ENCODE assay signal across 8 cellular contexts in the genomic region with DNA sequence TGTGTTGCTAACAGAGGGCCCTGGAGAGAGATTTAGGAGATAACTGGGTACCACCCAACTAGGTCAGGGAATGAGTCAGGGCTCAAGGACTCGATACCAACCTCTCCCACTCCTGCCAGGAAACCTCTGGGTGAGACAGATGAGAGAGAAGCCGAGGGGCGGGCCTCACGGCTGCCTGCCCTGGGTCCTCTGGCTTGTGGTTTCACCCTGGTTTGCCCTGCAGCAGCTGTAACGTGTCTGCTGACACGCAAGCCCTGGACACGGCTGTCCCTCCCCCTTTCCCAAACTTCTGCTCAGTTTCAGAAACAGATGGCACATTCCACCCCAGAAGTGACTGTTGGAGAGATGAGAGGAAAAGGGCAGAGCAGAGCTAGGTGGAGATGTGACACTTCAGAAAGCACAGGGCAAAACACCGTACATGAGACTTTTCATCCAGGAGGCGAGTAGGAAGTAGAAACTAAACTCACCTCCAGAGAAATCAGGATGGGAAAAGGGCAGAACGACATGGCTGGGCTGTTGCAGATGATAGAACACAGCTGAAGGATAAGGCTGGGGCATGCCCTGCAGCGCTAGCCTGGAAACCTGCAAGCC. TPM values are rescaled to one million over a fixed set of nuclear protein-coding genes. Genes with fewer than 3 reads are reported as not detected.
A peak's percentile ranks its signal among the peaks of the same experiment; 100 is the strongest.
DNase-seq lines count a peak whose midpoint lies in the region; ATAC-seq and TF ChIP-seq lines count a peak whose summit lies in the region.
"Not testable (repeated sequence)": the region's sequence is repeated elsewhere in the genome, so short reads cannot be mapped to it uniquely, and the experiment has no call there.

No MANE protein-coding gene starts in this region.

- not testable (repeated sequence) for H2BK12ac ChIP-seq in neuronal stem cell (ENCODE audit: low read length)

- H3K4me2 ChIP-seq in neuronal stem cell (ENCODE audit: insufficient read depth, low read length, poor library complexity, severe bottlenecking) = not testable (repeated sequence)

- peaks cover 13% of the 10 kb centered on the region for H3K4me1 Mint-ChIP-seq in MCF 10A (ENCODE audit: insufficient read depth, unreplicated experiment)

- not testable (repeated sequence) for H3K27me3 ChIP-seq in heart left ventricle; neuronal stem cell (ENCODE audit: control insufficient read depth in 3 of 3, insufficient read depth in 3 of 3, low read depth in 1 of 3, low read length in 3 of 3); thyroid gland

- intact Hi-C loops in MCF 10A (cut with micrococcal nuclease); heart left ventricle (cut with DNase I); thyroid gland (cut with DNase I): not testable (repeated sequence)

- peak overlapping the region; percentile 51 for H3K27ac Mint-ChIP-seq in MCF 10A (ENCODE audit: low read depth, unreplicated experiment)

- H3K4me1 ChIP-seq in heart left ventricle; neuronal stem cell (ENCODE audit: control insufficient read depth in 2 of 2, insufficient read depth in 1 of 2, low read depth in 1 of 2, low read length in 2 of 2); thyroid gland: not testable (repeated sequence)

- H3K23ac ChIP-seq in neuronal stem cell (ENCODE audit: low read depth, low read length, poor library complexity) = not testable (repeated sequence)

- not testable (repeated sequence) for H3K79me1 ChIP-seq in neuronal stem cell (ENCODE audit: low read depth, low read length)

- H2BK5ac ChIP-seq in neuronal stem cell (ENCODE audit: low read length) = not testable (repeated sequence)

- not testable (repeated sequence) for H2BK120ac ChIP-seq in neuronal stem cell (ENCODE audit: low read depth, low read length)

- H3K9me3 Mint-ChIP-seq in MCF 10A (ENCODE audit: unreplicated experiment) = not testable (repeated sequence)

- TF ChIP-seq POLR2A in heart left ventricle (IDR thresholded peaks at IDR 0.05); thyroid gland (IDR thresholded peaks at IDR 0.05): not testable (repeated sequence)

- H2AK5ac ChIP-seq in neuronal stem cell (ENCODE audit: low read depth, low read length) = not testable (repeated sequence)

- not testable (repeated sequence) for H3K14ac ChIP-seq in neuronal stem cell (ENCODE audit: low read length)

- 25 to 39% (median 26%) methylated on average over 4 to 8 of the region's 11 CpGs for WGBS in heart left ventricle, 4 donors
- no CpG with 5 or more reads among the region's 11 CpGs for WGBS in neuronal stem cell (ENCODE audit: extremely low coverage in 2 of 2, insufficient read length in 2 of 2, insufficient replicate concordance in 1 of 2), 2 donors
- WGBS in thyroid gland, 2 donors = 17 to 36% methylated on average over 5 to 9 of the region's 11 CpGs

- H3K4me3 Mint-ChIP-seq in MCF 10A (ENCODE audit: unreplicated experiment) = peak overlapping the region; percentile 14

- H3K27ac ChIP-seq in heart left ventricle = peak overlapping the region in 2 of 12 donors; percentile 29 to 35
- not testable (repeated sequence) for H3K27ac ChIP-seq in neuronal stem cell (replicated peaks; ENCODE audit: low read length); thyroid gland

- TF ChIP-seq CTCF in MCF 10A (IDR thresholded peaks at IDR 0.05; ENCODE audit: unreplicated experiment); heart left ventricle (IDR thresholded peaks at IDR 0.05); thyroid gland (IDR thresholded peaks at IDR 0.05): not testable (repeated sequence)

- not testable (repeated sequence) for H2BK15ac ChIP-seq in neuronal stem cell (ENCODE audit: low read length)

- POLR2A ChIA-PET in MCF 10A (lab: Yijun Ruan, JAX) = interaction anchor here (0.6 to 0.7 kb wide), 2 partner anchors 10 to 466 kb away, joined by 3 read pairs; partner anchors contain the start of gene MRPL45

- H3K36me3 ChIP-seq in heart left ventricle; neuronal stem cell (replicated peaks in 1 of 2; ENCODE audit: control insufficient read depth in 2 of 2, insufficient read depth in 2 of 2, low read length in 2 of 2); thyroid gland: not testable (repeated sequence)

- not testable (repeated sequence) for H4K8ac ChIP-seq in neuronal stem cell (ENCODE audit: low read depth, low read length)

- H3K4me3 ChIP-seq in heart left ventricle; neuronal stem cell (ENCODE audit: low read length in 2 of 2); thyroid gland (replicated peaks in 1 of 3): not testable (repeated sequence)

- not testable (repeated sequence) for H3K9me3 ChIP-seq in heart left ventricle; neuronal stem cell (replicated peaks in 1 of 2; ENCODE audit: control insufficient read depth in 2 of 2, insufficient read depth in 1 of 2, low read depth in 1 of 2, low read length in 2 of 2); thyroid gland

- not testable (repeated sequence) for BruUV-seq in MCF 10A (replicated peaks; lab: Mats Ljungman, UMichigan)

- H3K27me3 Mint-ChIP-seq in MCF 10A (ENCODE audit: insufficient read depth, unreplicated experiment) = not testable (repeated sequence)

- not testable (repeated sequence) for H3K9ac ChIP-seq in neuronal stem cell (ENCODE audit: low read depth, low read length, poor library complexity)

- CTCF ChIA-PET in MCF 10A (lab: Yijun Ruan, JAX) = not testable (repeated sequence)

- H4K91ac ChIP-seq in neuronal stem cell (ENCODE audit: low read depth, low read length, poor library complexity) = not testable (repeated sequence)

- H3K18ac ChIP-seq in neuronal stem cell (ENCODE audit: low read length) = not testable (repeated sequence)

- H3K4ac ChIP-seq in neuronal stem cell (ENCODE audit: low read length) = not testable (repeated sequence)

- peak overlapping the region; percentile 79 for H2AFZ ChIP-seq in neuronal stem cell (ENCODE audit: low read length)

- not testable (repeated sequence) for H3K36me3 Mint-ChIP-seq in MCF 10A (ENCODE audit: insufficient read depth, unreplicated experiment)

- DNase-seq in EL (peak; percentile 84), NCI-H82 (lab: John Stamatoyannopoulos, UW) (peak; percentile 69), MCF 10A (ENCODE audit: unreplicated experiment) (peak; percentile 46), heart left ventricle (peak; percentile 24 to 79 (median 33)), thyroid gland (peak; percentile 20 to 54)
- not testable (repeated sequence) for DNase-seq in neuronal stem cell (ENCODE audit: low spot score)

- ATAC-seq in HG02798 (IDR thresholded peaks at IDR 0.05; ENCODE audit: poor library complexity, unreplicated experiment) = peak; percentile 68
- peak; percentile 74 to 86 for ATAC-seq in activated CD4-positive, CD25-positive, alpha-beta regulatory T cell treated with anti-CD3 and anti-CD28 coated beads, Interleukin-2, amount 50 U/mL, for 24 hours
- peak; percentile 65 to 96 (median 92) for ATAC-seq in heart left ventricle

RNA-seq across cellular contexts. Expression of gene MRPL45, which starts 10.4 kb away (rescaled TPM):
- 37.2 and 48.4 TPM in 2 replicates for total RNA-seq in MCF 10A (2022)
- 10 to 100 TPM; 26.0 to 46.3 (median 35.1) TPM for total RNA-seq in heart left ventricle
- polyA plus RNA-seq in heart left ventricle = 10 to 100 TPM; 27.1 to 36.8 TPM
- polyA plus RNA-seq in neuronal stem cell (2013, experiment 1 of 2) = 55.5 TPM
- polyA plus RNA-seq in neuronal stem cell (2013, experiment 2 of 2) = 56.9 TPM
- 10 to 100 TPM; 26.6 to 38.3 (median 30.3) TPM for total RNA-seq in thyroid gland

RNA-seq across cellular contexts. Expression of gene GPR179, which starts 57.2 kb away (rescaled TPM):
- total RNA-seq in MCF 10A (2022) = 0.09 and 0.37 TPM in 2 replicates
- under 1 TPM in 4 of 9 donors, not detected in 5; 0.04 to 0.25 (median 0.08) TPM for total RNA-seq in heart left ventricle
- polyA plus RNA-seq in heart left ventricle = under 1 TPM; 0.03 to 0.08 TPM
- polyA plus RNA-seq in neuronal stem cell (2013, experiment 1 of 2) = 0.03 TPM
- 0.04 TPM for polyA plus RNA-seq in neuronal stem cell (2013, experiment 2 of 2)
- under 1 TPM in 2 of 4 donors, not detected in 2; under 0.01 to 0.13 TPM for total RNA-seq in thyroid gland
